ENCODE assay signal across 2 cellular contexts in the genomic region with DNA sequence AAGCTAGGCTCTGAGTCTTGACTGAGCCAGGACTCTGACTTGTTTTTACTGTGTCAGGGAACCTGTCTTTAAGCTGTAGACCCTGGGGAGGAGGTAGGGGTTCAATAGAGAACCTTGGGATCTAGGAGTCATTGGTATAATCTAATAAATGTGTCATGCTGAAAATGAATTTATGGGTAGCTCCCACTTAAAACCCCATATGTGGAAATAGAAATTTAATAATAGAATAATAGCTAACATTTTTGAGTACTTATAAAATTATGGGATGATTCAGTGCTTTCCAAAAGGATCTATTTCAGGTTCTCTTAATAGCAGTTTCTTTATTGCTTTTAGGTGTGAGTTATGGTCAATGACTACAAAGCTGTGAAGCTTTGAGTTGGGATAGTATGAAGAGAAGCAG.
TF ChIP-seq lines count a peak whose summit lies in the region.

No MANE protein-coding gene starts in this region.

TF ChIP-seq in SK-N-SH treated with all-trans-retinoic acid at 6 μM for 48 hours, 23 proteins besides CTCF, POLR2A, EP300 and RAD21:
- TF ChIP-seq, protein P1, sequence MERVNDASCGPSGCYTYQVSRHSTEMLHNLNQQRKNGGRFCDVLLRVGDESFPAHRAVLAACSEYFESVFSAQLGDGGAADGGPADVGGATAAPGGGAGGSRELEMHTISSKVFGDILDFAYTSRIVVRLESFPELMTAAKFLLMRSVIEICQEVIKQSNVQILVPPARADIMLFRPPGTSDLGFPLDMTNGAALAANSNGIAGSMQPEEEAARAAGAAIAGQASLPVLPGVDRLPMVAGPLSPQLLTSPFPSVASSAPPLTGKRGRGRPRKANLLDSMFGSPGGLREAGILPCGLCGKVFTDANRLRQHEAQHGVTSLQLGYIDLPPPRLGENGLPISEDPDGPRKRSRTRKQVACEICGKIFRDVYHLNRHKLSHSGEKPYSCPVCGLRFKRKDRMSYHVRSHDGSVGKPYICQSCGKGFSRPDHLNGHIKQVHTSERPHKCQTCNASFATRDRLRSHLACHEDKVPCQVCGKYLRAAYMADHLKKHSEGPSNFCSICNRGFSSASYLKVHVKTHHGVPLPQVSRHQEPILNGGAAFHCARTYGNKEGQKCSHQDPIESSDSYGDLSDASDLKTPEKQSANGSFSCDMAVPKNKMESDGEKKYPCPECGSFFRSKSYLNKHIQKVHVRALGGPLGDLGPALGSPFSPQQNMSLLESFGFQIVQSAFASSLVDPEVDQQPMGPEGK (CRISPR knock-in tag; IDR thresholded peaks at IDR 0.05; ENCODE audit: borderline replicate concordance) = peak; percentile 84
- TF ChIP-seq PPARA (CRISPR knock-in tag; IDR thresholded peaks at IDR 0.05; ENCODE audit: borderline replicate concordance) = no peak
- TF ChIP-seq CSDC2 (CRISPR knock-in tag; IDR thresholded peaks at IDR 0.05) = no peak
- TF ChIP-seq ZNF70 (CRISPR knock-in tag; IDR thresholded peaks at IDR 0.05) = no peak
- 0 out of 2 replicates have a peak, but pooled peaks have one; percentile 7 for TF ChIP-seq ZNF8 (CRISPR knock-in tag; IDR thresholded peaks at IDR 0.05)
- TF ChIP-seq, protein P2, sequence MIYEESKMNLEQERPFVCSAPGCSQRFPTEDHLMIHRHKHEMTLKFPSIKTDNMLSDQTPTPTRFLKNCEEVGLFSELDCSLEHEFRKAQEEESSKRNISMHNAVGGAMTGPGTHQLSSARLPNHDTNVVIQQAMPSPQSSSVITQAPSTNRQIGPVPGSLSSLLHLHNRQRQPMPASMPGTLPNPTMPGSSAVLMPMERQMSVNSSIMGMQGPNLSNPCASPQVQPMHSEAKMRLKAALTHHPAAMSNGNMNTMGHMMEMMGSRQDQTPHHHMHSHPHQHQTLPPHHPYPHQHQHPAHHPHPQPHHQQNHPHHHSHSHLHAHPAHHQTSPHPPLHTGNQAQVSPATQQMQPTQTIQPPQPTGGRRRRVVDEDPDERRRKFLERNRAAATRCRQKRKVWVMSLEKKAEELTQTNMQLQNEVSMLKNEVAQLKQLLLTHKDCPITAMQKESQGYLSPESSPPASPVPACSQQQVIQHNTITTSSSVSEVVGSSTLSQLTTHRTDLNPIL (CRISPR knock-in tag; IDR thresholded peaks at IDR 0.05; ENCODE audit: low read depth) = 0 out of 2 replicates have a peak, but pooled peaks have one; percentile 24
- TF ChIP-seq ZC3H10 (CRISPR knock-in tag; IDR thresholded peaks at IDR 0.05) = peak; percentile 91
- TF ChIP-seq, protein P3, sequence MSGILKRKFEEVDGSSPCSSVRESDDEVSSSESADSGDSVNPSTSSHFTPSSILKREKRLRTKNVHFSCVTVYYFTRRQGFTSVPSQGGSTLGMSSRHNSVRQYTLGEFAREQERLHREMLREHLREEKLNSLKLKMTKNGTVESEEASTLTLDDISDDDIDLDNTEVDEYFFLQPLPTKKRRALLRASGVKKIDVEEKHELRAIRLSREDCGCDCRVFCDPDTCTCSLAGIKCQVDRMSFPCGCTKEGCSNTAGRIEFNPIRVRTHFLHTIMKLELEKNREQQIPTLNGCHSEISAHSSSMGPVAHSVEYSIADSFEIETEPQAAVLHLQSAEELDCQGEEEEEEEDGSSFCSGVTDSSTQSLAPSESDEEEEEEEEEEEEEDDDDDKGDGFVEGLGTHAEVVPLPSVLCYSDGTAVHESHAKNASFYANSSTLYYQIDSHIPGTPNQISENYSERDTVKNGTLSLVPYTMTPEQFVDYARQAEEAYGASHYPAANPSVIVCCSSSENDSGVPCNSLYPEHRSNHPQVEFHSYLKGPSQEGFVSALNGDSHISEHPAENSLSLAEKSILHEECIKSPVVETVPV (CRISPR knock-in tag; IDR thresholded peaks at IDR 0.05) = peak; percentile 36; the same call in 1 of the 2 replicates
- peak; percentile 96 for TF ChIP-seq ISL1 (CRISPR knock-in tag; IDR thresholded peaks at IDR 0.05)
- TF ChIP-seq ZFP3 (CRISPR knock-in tag; IDR thresholded peaks at IDR 0.05) = no peak
- no peak for TF ChIP-seq ZFP30 (CRISPR knock-in tag; IDR thresholded peaks at IDR 0.05)
- TF ChIP-seq ARNTL (CRISPR knock-in tag; IDR thresholded peaks at IDR 0.05; ENCODE audit: borderline replicate concordance, low read depth) = no peak
TF ChIP-seq in SK-N-SH treated with all-trans-retinoic acid at 6 μM for 48 hours: peak in this region for 6.

TF ChIP-seq in SK-N-SH, 30 proteins besides CTCF, POLR2A, EP300 and RAD21 (continued from another document):
- TF ChIP-seq, protein P4, sequence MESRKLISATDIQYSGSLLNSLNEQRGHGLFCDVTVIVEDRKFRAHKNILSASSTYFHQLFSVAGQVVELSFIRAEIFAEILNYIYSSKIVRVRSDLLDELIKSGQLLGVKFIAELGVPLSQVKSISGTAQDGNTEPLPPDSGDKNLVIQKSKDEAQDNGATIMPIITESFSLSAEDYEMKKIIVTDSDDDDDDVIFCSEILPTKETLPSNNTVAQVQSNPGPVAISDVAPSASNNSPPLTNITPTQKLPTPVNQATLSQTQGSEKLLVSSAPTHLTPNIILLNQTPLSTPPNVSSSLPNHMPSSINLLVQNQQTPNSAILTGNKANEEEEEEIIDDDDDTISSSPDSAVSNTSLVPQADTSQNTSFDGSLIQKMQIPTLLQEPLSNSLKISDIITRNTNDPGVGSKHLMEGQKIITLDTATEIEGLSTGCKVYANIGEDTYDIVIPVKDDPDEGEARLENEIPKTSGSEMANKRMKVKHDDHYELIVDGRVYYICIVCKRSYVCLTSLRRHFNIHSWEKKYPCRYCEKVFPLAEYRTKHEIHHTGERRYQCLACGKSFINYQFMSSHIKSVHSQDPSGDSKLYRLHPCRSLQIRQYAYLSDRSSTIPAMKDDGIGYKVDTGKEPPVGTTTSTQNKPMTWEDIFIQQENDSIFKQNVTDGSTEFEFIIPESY (IDR thresholded peaks at IDR 0.05; ENCODE audit: borderline replicate concordance, low read depth) = no peak
- TF ChIP-seq GABPA (IDR thresholded peaks at IDR 0.05; ENCODE audit: low read depth) = no peak
TF ChIP-seq in SK-N-SH: peak in this region for 0.
